In the genomic region with DNA sequence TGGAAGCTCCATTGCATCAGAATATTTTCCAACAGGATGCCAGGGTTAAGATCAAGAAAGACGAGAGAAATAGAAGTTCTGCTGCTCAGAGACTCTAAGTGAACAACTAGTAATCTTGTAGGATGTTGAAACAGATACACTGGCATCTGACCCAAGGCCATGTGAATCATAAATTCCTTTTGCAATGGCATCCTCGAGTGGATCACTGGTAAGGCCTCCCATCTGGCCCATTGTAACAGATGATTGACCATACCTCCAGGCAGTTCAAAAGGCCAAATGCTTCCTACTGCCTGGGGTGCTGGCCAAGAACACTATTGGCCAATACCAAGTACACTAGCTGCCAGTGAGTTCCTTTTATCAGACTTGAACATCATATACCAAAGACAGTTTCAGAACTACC, we compare ENCODE assay signal across 16 cellular contexts. TPM values are rescaled to one million over a fixed set of nuclear protein-coding genes. Genes with fewer than 3 reads are reported as not detected.
DNase-seq lines count a peak whose midpoint lies in the region; ATAC-seq, FAIRE-seq and TF ChIP-seq lines count a peak whose summit lies in the region.
"Had no signal": no experiment of that assay in that cellular context is flagged by ENCODE, and none has a peak within 500 bp of the region (broad histone marks: within the 10 kb centered on the region; RNA-seq: fewer than 3 reads in every experiment).

No MANE protein-coding gene starts in this region.

- 40 to 47% (median 42%) methylated on average over 2 of the region's 2 CpGs for WGBS in psoas muscle, 3 donors
- WGBS in small intestine, 3 donors: 53 to 81% (median 54%) methylated on average over 2 of the region's 2 CpGs

- H3K27ac ChIP-seq in psoas muscle (no peak overlapping the region), small intestine (ENCODE audit: low read depth in 1 of 2, low read length in 1 of 2) (no peak overlapping the region), Karpas-422 (ENCODE audit: low read length) (no peak overlapping the region)
- H3K27ac ChIP-seq: heart left ventricle had no signal

- H3K36me3 ChIP-seq in psoas muscle (ENCODE audit: insufficient read depth in 1 of 2, low read depth in 1 of 2): no peaks in the 10 kb centered on the region
- H3K36me3 ChIP-seq in small intestine (ENCODE audit: control insufficient read depth in 2 of 2, insufficient read depth in 2 of 2, low read length in 2 of 2): no peaks in the 10 kb centered on the region
- no peaks in the 10 kb centered on the region for H3K36me3 ChIP-seq in Karpas-422 (ENCODE audit: insufficient read depth, low read length)
- H3K36me3 ChIP-seq: heart left ventricle had no signal

- H3K4me3 ChIP-seq in fibroblast of pulmonary artery (replicated peaks; ENCODE audit: low read depth, low read length) (no peak overlapping the region), psoas muscle (no peak overlapping the region), small intestine (ENCODE audit: low read depth in 1 of 2, low read length in 2 of 2) (no peak overlapping the region), Karpas-422 (ENCODE audit: low read length) (no peak overlapping the region)
- H3K4me3 ChIP-seq: heart left ventricle had no signal

- no peak for FAIRE-seq in small intestine (lab: Jason Lieb, UNC)

- H2AFZ ChIP-seq in Karpas-422 (ENCODE audit: low read length): no peak overlapping the region

- H3K9me3 ChIP-seq in psoas muscle: no peaks in the 10 kb centered on the region
- H3K9me3 ChIP-seq in small intestine (ENCODE audit: control insufficient read depth, low read depth): no peaks in the 10 kb centered on the region
- H3K9me3 ChIP-seq in Karpas-422 (ENCODE audit: low read length): no peaks in the 10 kb centered on the region
- H3K9me3 ChIP-seq: Caco-2, heart left ventricle had no signal

- no peaks in the 10 kb centered on the region for H3K9me2 ChIP-seq in Karpas-422 (replicated peaks; ENCODE audit: insufficient read depth, low read length)

- H3K27me3 ChIP-seq in psoas muscle (ENCODE audit: insufficient read depth in 3 of 3, low read length in 2 of 3) (no peaks in the 10 kb centered on the region), small intestine (ENCODE audit: control insufficient read depth in 2 of 2, insufficient read depth in 2 of 2, low read length in 2 of 2) (no peaks in the 10 kb centered on the region), Karpas-422 (ENCODE audit: low read length) (no peaks in the 10 kb centered on the region)

- peak; percentile 36 for DNase-seq in GM03348 (ENCODE audit: low spot score)
- DNase-seq in RKO (ENCODE audit: low spot score): peak; percentile 5
- DNase-seq in fibroblast of pulmonary artery (ENCODE audit: low read depth): peak; percentile 87
- DNase-seq in psoas muscle: peak in 1 of 2 donors; percentile 17
- no peak for DNase-seq in small intestine
- DNase-seq in Karpas-422: no peak
- DNase-seq: activated CD8-positive, alpha-beta T cell treated with anti-CD3 and anti-CD28 coated beads for 36 hours; heart left ventricle; NCI-H2171 treated with DMSO at 0.1 percent for 48 hours had no signal

- TF ChIP-seq CTCF in fibroblast of pulmonary artery (IDR thresholded peaks at IDR 0.05; ENCODE audit: low read length, missing control alignments) (no peak), psoas muscle (IDR thresholded peaks at IDR 0.05) (no peak)

- H3K4me1 ChIP-seq in psoas muscle: no peaks in the 10 kb centered on the region
- H3K4me1 ChIP-seq in small intestine (ENCODE audit: control insufficient read depth in 2 of 2, insufficient read depth in 1 of 2, low read depth in 1 of 2, low read length in 1 of 2): no peaks in the 10 kb centered on the region
- no peaks in the 10 kb centered on the region for H3K4me1 ChIP-seq in Karpas-422 (ENCODE audit: low read length)
- H3K4me1 ChIP-seq: Caco-2 had no signal

- no peaks in the 10 kb centered on the region for H3K79me2 ChIP-seq in Karpas-422 (ENCODE audit: low read length)

- H3K9ac ChIP-seq in Karpas-422 (ENCODE audit: low read length): no peak overlapping the region

- peak in 3 of 4 donors; percentile 64 to 87 (median 66) for ATAC-seq in psoas muscle
- ATAC-seq in HG03571 (IDR thresholded peaks at IDR 0.05; ENCODE audit: unreplicated experiment): no peak
- no peak for ATAC-seq in HG03432 (IDR thresholded peaks at IDR 0.05; ENCODE audit: unreplicated experiment)
- ATAC-seq: activated CD8-positive, alpha-beta T cell treated with anti-CD3 and anti-CD28 coated beads for 36 hours; HCT116; heart left ventricle had no signal

- H4K20me1 ChIP-seq in Karpas-422 (ENCODE audit: insufficient read depth, low read depth, low read length): no peaks in the 10 kb centered on the region

- H3K4me2 ChIP-seq in Karpas-422 (ENCODE audit: low read depth, low read length, poor library complexity, severe bottlenecking): no peak overlapping the region

- intact Hi-C loops in psoas muscle (cut with DNase I): no loop called here

RNA-seq across cellular contexts. Expression of gene SLC17A3, which starts 9.9 kb away (rescaled TPM):
- not detected for total RNA-seq in psoas muscle
- polyA plus RNA-seq in psoas muscle (not detected), small intestine (under 1 TPM in 1 of 3 donors, not detected in 2; 0.04 TPM)
- total RNA-seq in Karpas-422 (2014; rRNA removed; shearing (Covaris generic); ENCODE audit: low replicate concordance): not detected in 2 replicates
- total RNA-seq: activated CD8-positive, alpha-beta T cell treated with anti-CD3 and anti-CD28 coated beads for 36 hours; Caco-2; heart left ventricle; mesenteric fat pad; posterior vena cava had no signal
- polyA plus RNA-seq: heart left ventricle had no signal

RNA-seq across cellular contexts. Expression of gene SLC17A2, which starts 46.5 kb away (rescaled TPM):
- not detected for total RNA-seq in psoas muscle
- polyA plus RNA-seq in psoas muscle (not detected), small intestine (not detected)
- total RNA-seq in Karpas-422 (2014; rRNA removed; shearing (Covaris generic); ENCODE audit: low replicate concordance): not detected in 2 replicates
- total RNA-seq: activated CD8-positive, alpha-beta T cell treated with anti-CD3 and anti-CD28 coated beads for 36 hours; Caco-2; heart left ventricle; mesenteric fat pad; OCI-LY7; posterior vena cava had no signal
- polyA plus RNA-seq: heart left ventricle had no signal

RNA-seq across cellular contexts. Expression of gene SLC17A1, which starts 52.1 kb away (rescaled TPM):
- total RNA-seq in psoas muscle: not detected
- not detected for polyA plus RNA-seq in psoas muscle
- polyA plus RNA-seq in small intestine: not detected
- not detected in 2 replicates for total RNA-seq in Karpas-422 (2014; rRNA removed; shearing (Covaris generic); ENCODE audit: low replicate concordance)
- total RNA-seq: activated CD8-positive, alpha-beta T cell treated with anti-CD3 and anti-CD28 coated beads for 36 hours; Caco-2; heart left ventricle; mesenteric fat pad; OCI-LY7; posterior vena cava had no signal
- polyA plus RNA-seq: heart left ventricle had no signal

Comparison
In these comparisons a context has a peak if more than half of its experiments do, and no peak if none do; other contexts are left out.
1. DNase-seq: peak in GM03348 (single experiment), RKO (single experiment) and fibroblast of pulmonary artery (single experiment); none in small intestine (single experiment) and Karpas-422 (single experiment).
2. ATAC-seq: peak in psoas muscle (3 of 4); none in HG03571 (single experiment) and HG03432 (single experiment).